ENCODE assay signal across 11 cellular contexts in genomic region chr14:61439779-61440418, GRCh38.
A peak's percentile ranks its signal among the peaks of the same experiment; 100 is the strongest.
DNase-seq lines count a peak whose midpoint lies in the region; ATAC-seq and TF ChIP-seq lines count a peak whose summit lies in the region.
"Had no signal": no experiment of that assay in that cellular context is flagged by ENCODE, and none has a peak within 500 bp of the region (broad histone marks: within the 10 kb centered on the region; RNA-seq: fewer than 3 reads in every experiment).

No MANE protein-coding gene starts in this region.

- H3K4me1 Mint-ChIP-seq in T-helper 1 cell treated with Interleukin-12 subunit alpha and Interleukin-12 subunit beta and Interleukin-4 antibody, amounts not matched to agents 30 μg/mL and 1 μg/mL, for 36 hours (ENCODE audit: low read depth), result peaks cover 61% of the 10 kb centered on the region
- H3K4me1 Mint-ChIP-seq in dendritic cell treated with granulocyte-macrophage colony-stimulating factor and Interleukin-4, amounts not matched to agents 40 ng/mL and 50 ng/mL, for 4 days (ENCODE audit: low read depth), result peaks cover 50% of the 10 kb centered on the region

- no peak for TF ChIP-seq CTCF in psoas muscle (IDR thresholded peaks at IDR 0.05)

- H3K4me3 ChIP-seq in HUES64 (ENCODE audit: low read length) (no peak overlapping the region), psoas muscle (no peak overlapping the region)
- H3K4me3 ChIP-seq: SJSA1 had no signal

- no peak for ATAC-seq in psoas muscle
- no peak for ATAC-seq in HG03571 (IDR thresholded peaks at IDR 0.05; ENCODE audit: unreplicated experiment)

- H3K27ac ChIP-seq in HUES64 (ENCODE audit: low read depth, low read length) (peak overlapping the region; percentile 38; the same call in 1 of the 2 replicates), psoas muscle (peak overlapping the region; percentile 54)
- H3K27ac ChIP-seq: SJSA1 had no signal

- H3K36me3 Mint-ChIP-seq in T-helper 1 cell treated with Interleukin-12 subunit alpha and Interleukin-12 subunit beta and Interleukin-4 antibody, amounts not matched to agents 30 μg/mL and 1 μg/mL, for 36 hours (ENCODE audit: low read depth), result peaks cover 32% of the 10 kb centered on the region
- H3K36me3 Mint-ChIP-seq in dendritic cell treated with granulocyte-macrophage colony-stimulating factor and Interleukin-4, amounts not matched to agents 40 ng/mL and 50 ng/mL, for 4 days (ENCODE audit: low read depth), result no peaks in the 10 kb centered on the region

- peak overlapping the region; percentile 85 for H3K4me3 Mint-ChIP-seq in T-helper 1 cell treated with Interleukin-12 subunit alpha and Interleukin-12 subunit beta and Interleukin-4 antibody, amounts not matched to agents 30 μg/mL and 1 μg/mL, for 36 hours
- H3K4me3 Mint-ChIP-seq in dendritic cell treated with granulocyte-macrophage colony-stimulating factor and Interleukin-4, amounts not matched to agents 40 ng/mL and 50 ng/mL, for 4 days, result peak overlapping the region; percentile 77
- H3K4me3 Mint-ChIP-seq: nephron had no signal

- peak overlapping the region; percentile 92 for H3K27ac Mint-ChIP-seq in T-helper 1 cell treated with Interleukin-12 subunit alpha and Interleukin-12 subunit beta and Interleukin-4 antibody, amounts not matched to agents 30 μg/mL and 1 μg/mL, for 36 hours
- peak overlapping the region; percentile 84 for H3K27ac Mint-ChIP-seq in dendritic cell treated with granulocyte-macrophage colony-stimulating factor and Interleukin-4, amounts not matched to agents 40 ng/mL and 50 ng/mL, for 4 days
- H3K27ac Mint-ChIP-seq: nephron had no signal

- no peak overlapping the region for H3K9ac ChIP-seq in HUES64 (ENCODE audit: low read depth, low read length)

- peaks cover 19% of the 10 kb centered on the region for H3K4me1 ChIP-seq in HUES64 (ENCODE audit: insufficient read depth, low read length)
- H3K4me1 ChIP-seq in psoas muscle, result peaks cover 25% of the 10 kb centered on the region

- no peaks in the 10 kb centered on the region for H3K9me3 Mint-ChIP-seq in T-helper 1 cell treated with Interleukin-12 subunit alpha and Interleukin-12 subunit beta and Interleukin-4 antibody, amounts not matched to agents 30 μg/mL and 1 μg/mL, for 36 hours
- no peaks in the 10 kb centered on the region for H3K9me3 Mint-ChIP-seq in dendritic cell treated with granulocyte-macrophage colony-stimulating factor and Interleukin-4, amounts not matched to agents 40 ng/mL and 50 ng/mL, for 4 days
- H3K9me3 Mint-ChIP-seq: nephron had no signal

- intact Hi-C loops in dendritic cell treated with granulocyte-macrophage colony-stimulating factor and Interleukin-4, amounts not matched to agents 40 ng/mL and 50 ng/mL, for 4 days (cut with micrococcal nuclease), result loop anchor here (5.0 kb wide), 1 partner anchor 138 kb away; no protein-coding TSS in a partner anchor
- intact Hi-C loops in psoas muscle (cut with DNase I), result loop anchor here in 1 of 2 donors (10.0 kb wide), 1 partner anchor 115 kb away; the partner anchor contains the start of gene PRKCH

- 84% methylated on average over 4 of the region's 4 CpGs for WGBS in HUES64
- 71 to 79% (median 73%) methylated on average over 4 of the region's 4 CpGs for WGBS in psoas muscle, 3 donors

- H3K27me3 ChIP-seq in HUES64 (ENCODE audit: insufficient read depth, low read length) (no peaks in the 10 kb centered on the region), psoas muscle (ENCODE audit: insufficient read depth in 3 of 3, low read length in 2 of 3) (no peaks in the 10 kb centered on the region)

- DNase-seq in T-helper 1 cell (no peak), psoas muscle (no peak), activated gamma-delta T cell (lab: John Stamatoyannopoulos, UW) (no peak)
- no peak for DNase-seq in activated CD4-positive, CD25-positive, alpha-beta regulatory T cell treated with anti-CD3 and anti-CD28 coated beads, Interleukin-2, amount 50 U/mL, for 72 hours
- DNase-seq: NCI-H446 treated with DMSO at 0.1 percent for 48 hours had no signal

- H3K27me3 Mint-ChIP-seq in T-helper 1 cell treated with Interleukin-12 subunit alpha and Interleukin-12 subunit beta and Interleukin-4 antibody, amounts not matched to agents 30 μg/mL and 1 μg/mL, for 36 hours (ENCODE audit: low read depth), result no peaks in the 10 kb centered on the region
- H3K27me3 Mint-ChIP-seq in dendritic cell treated with granulocyte-macrophage colony-stimulating factor and Interleukin-4, amounts not matched to agents 40 ng/mL and 50 ng/mL, for 4 days, result no peaks in the 10 kb centered on the region

- H3K9me3 ChIP-seq in HUES64 (ENCODE audit: insufficient read depth, low read depth, low read length), result no peaks in the 10 kb centered on the region
- no peaks in the 10 kb centered on the region for H3K9me3 ChIP-seq in psoas muscle
- H3K9me3 ChIP-seq: SJSA1 had no signal

- H3K36me3 ChIP-seq in HUES64 (ENCODE audit: insufficient read depth, low read length) (no peaks in the 10 kb centered on the region), psoas muscle (ENCODE audit: insufficient read depth in 1 of 2, low read depth in 1 of 2) (no peaks in the 10 kb centered on the region)
- H3K36me3 ChIP-seq: SJSA1 had no signal
